ENCODE assay signal across 8 cellular contexts in genomic region chr22:30287626-30288413, GRCh38. TPM values are rescaled to one million over a fixed set of nuclear protein-coding genes. Genes with fewer than 3 reads are reported as not detected.
DNase-seq lines count a peak whose midpoint lies in the region; ATAC-seq, FAIRE-seq and TF ChIP-seq lines count a peak whose summit lies in the region.

No MANE protein-coding gene starts in this region.

- peak overlapping the region; percentile 87 for H3K4me3 Mint-ChIP-seq in astrocyte (ENCODE audit: unreplicated experiment)

- no peaks in the 10 kb centered on the region for H3K9me2 ChIP-seq in MM.1S (replicated peaks; ENCODE audit: insufficient read depth, low read length)

- peaks cover 14% of the 10 kb centered on the region for H3K36me3 Mint-ChIP-seq in astrocyte (ENCODE audit: low read depth, unreplicated experiment)

- H4K20me1 ChIP-seq in MM.1S (ENCODE audit: insufficient read depth, low read length) (no peaks in the 10 kb centered on the region), astrocyte (ENCODE audit: insufficient read depth, low read length) (peaks cover 18% of the 10 kb centered on the region)

- TF ChIP-seq CTCF in MM.1S (IDR thresholded peaks at IDR 0.05; ENCODE audit: low read length) = peak; percentile 90
- TF ChIP-seq CTCF in astrocyte (IDR thresholded peaks at IDR 0.05; ENCODE audit: insufficient read depth, low read depth, low read length) = peak; percentile 75
- peak; percentile 71 for TF ChIP-seq CTCF in psoas muscle (IDR thresholded peaks at IDR 0.05)
- TF ChIP-seq CTCF in upper lobe of right lung (IDR thresholded peaks at IDR 0.05) = peak; percentile 73

- H3K4me3 ChIP-seq in MM.1S (ENCODE audit: low read length) (no peak overlapping the region), astrocyte (ENCODE audit: insufficient read depth, low read depth, low read length) (peak overlapping the region; percentile 68), right cardiac atrium (ENCODE audit: low read length) (peak overlapping the region; percentile 75), psoas muscle (peak overlapping the region; percentile 94), upper lobe of right lung (peak overlapping the region; percentile 97)

- ATAC-seq in right cardiac atrium = peak; percentile 72 to 77
- ATAC-seq in psoas muscle = peak; percentile 27 to 45 (median 34)
- ATAC-seq in upper lobe of right lung = peak; percentile 73
- no peak for ATAC-seq in HG03565 (IDR thresholded peaks at IDR 0.05; ENCODE audit: unreplicated experiment)

- no peak overlapping the region for H3K9ac ChIP-seq in MM.1S (ENCODE audit: low read length)
- H3K9ac ChIP-seq in astrocyte (ENCODE audit: low read length) = peak overlapping the region; percentile 89

- H2AFZ ChIP-seq in MM.1S (ENCODE audit: low read length) = peak overlapping the region; percentile 7; the same call in 1 of the 2 replicates
- no peak overlapping the region for H2AFZ ChIP-seq in astrocyte (ENCODE audit: low read depth, low read length)

- H3K27me3 ChIP-seq in MM.1S (replicated peaks; ENCODE audit: insufficient read depth, low read length) (no peaks in the 10 kb centered on the region), astrocyte (ENCODE audit: insufficient read depth, low read length) (no peaks in the 10 kb centered on the region), right cardiac atrium (ENCODE audit: control insufficient read depth, insufficient read depth) (no peaks in the 10 kb centered on the region), psoas muscle (ENCODE audit: insufficient read depth in 3 of 3, low read length in 2 of 3) (no peaks in the 10 kb centered on the region), upper lobe of right lung (no peaks in the 10 kb centered on the region)

- H3K27ac Mint-ChIP-seq in astrocyte (ENCODE audit: unreplicated experiment) = peak overlapping the region; percentile 89

- H3K4me1 ChIP-seq in MM.1S (ENCODE audit: low read length) = peaks cover 17% of the 10 kb centered on the region; the same call in 1 of the 2 replicates
- peaks cover 33% of the 10 kb centered on the region for H3K4me1 ChIP-seq in astrocyte (ENCODE audit: insufficient read depth, low read length)
- H3K4me1 ChIP-seq in right cardiac atrium (ENCODE audit: control insufficient read depth, insufficient read depth, low read length) = peaks cover 14% of the 10 kb centered on the region
- peaks cover 22% of the 10 kb centered on the region for H3K4me1 ChIP-seq in psoas muscle
- H3K4me1 ChIP-seq in upper lobe of right lung = peaks cover 36% of the 10 kb centered on the region

- DNase-seq in GF-D8 (lab: John Stamatoyannopoulos, UW) (peak; percentile 73), MM.1S (peak; percentile 72), T-helper 22 cell (ENCODE audit: low read depth) (peak; percentile 64), astrocyte (ENCODE audit: low read depth) (peak; percentile 82), right cardiac atrium (peak; percentile 90 to 96 (median 96)), psoas muscle (peak; percentile 83 to 90), upper lobe of right lung (peak; percentile 92)

- WGBS in right cardiac atrium = 15% methylated on average over 5 of the region's 5 CpGs
- 8 to 9% (median 8%) methylated on average over 5 of the region's 5 CpGs for WGBS in psoas muscle, 3 donors

- H3K36me3 ChIP-seq in MM.1S (replicated peaks; ENCODE audit: insufficient read depth, low read length) (no peaks in the 10 kb centered on the region), astrocyte (ENCODE audit: insufficient read depth, low read length) (peaks cover 4% of the 10 kb centered on the region), psoas muscle (ENCODE audit: insufficient read depth in 1 of 2, low read depth in 1 of 2) (peaks cover 0 to 6% of the 10 kb centered on the region in 2 donors), upper lobe of right lung (peaks cover 22% of the 10 kb centered on the region)

- H3K79me2 ChIP-seq in MM.1S (ENCODE audit: low read length) (no peaks in the 10 kb centered on the region), astrocyte (ENCODE audit: insufficient read depth, low read length) (peaks cover 3% of the 10 kb centered on the region)

- peaks cover 4% of the 10 kb centered on the region for H3K4me1 Mint-ChIP-seq in astrocyte (ENCODE audit: low read depth, unreplicated experiment)

- H3K9me3 Mint-ChIP-seq in astrocyte (ENCODE audit: unreplicated experiment) = no peaks in the 10 kb centered on the region

- intact Hi-C loops in right cardiac atrium (cut with DNase I) (loop anchor here (5.0 kb wide), 3 partner anchors 39 to 99 kb away; partner anchors contain the start of genes RNF215 (in 3 of the 4), CCDC157 (in 1 of the 4), SF3A1 (in 1 of the 4) and TBC1D10A (in 1 of the 4)), psoas muscle (cut with DNase I) (loop anchor here (1.0 to 2.0 kb wide), 5 partner anchors 25 to 179 kb away; partner anchors contain the start of genes RNF215 (in 2 of the 2) and SF3A1 (in 1 of the 2)), upper lobe of right lung (cut with DNase I) (loop anchor here (5.0 kb wide), 1 partner anchor 99 kb away; the partner anchor contains the start of gene RNF215)

- no peaks in the 10 kb centered on the region for H3K9me3 ChIP-seq in MM.1S (replicated peaks; ENCODE audit: insufficient read depth, low read length)
- H3K9me3 ChIP-seq in astrocyte (ENCODE audit: insufficient read depth, low read depth, low read length) = no peaks in the 10 kb centered on the region
- H3K9me3 ChIP-seq in right cardiac atrium (ENCODE audit: control insufficient read depth, low read length) = no peaks in the 10 kb centered on the region
- H3K9me3 ChIP-seq in psoas muscle = no peaks in the 10 kb centered on the region
- no peaks in the 10 kb centered on the region for H3K9me3 ChIP-seq in upper lobe of right lung

- no peaks in the 10 kb centered on the region for H3K27me3 Mint-ChIP-seq in astrocyte (ENCODE audit: low read depth, unreplicated experiment)

- H3K27ac ChIP-seq in MM.1S (ENCODE audit: low read length) (no peak overlapping the region), astrocyte (ENCODE audit: low read depth, low read length) (peak overlapping the region; percentile 54), right cardiac atrium (ENCODE audit: low read length) (peak overlapping the region; percentile 81), psoas muscle (peak overlapping the region; percentile 46), upper lobe of right lung (peak overlapping the region; percentile 92)

- no peak for FAIRE-seq in astrocyte (lab: Jason Lieb, UNC)

- peaks cover 20% of the 10 kb centered on the region for H3F3A ChIP-seq in MM.1S (ENCODE audit: insufficient read depth, low read length)

- H3K4me2 ChIP-seq in MM.1S (ENCODE audit: low read depth, low read length) (peak overlapping the region; percentile 90; the same call in 1 of the 2 replicates), astrocyte (ENCODE audit: low read length) (peak overlapping the region; percentile 98)

RNA-seq across cellular contexts. Expression of gene CASTOR1, which starts 1.5 kb away (rescaled TPM):
- total RNA-seq in astrocyte = 15.2 and 16.2 TPM in 2 replicates
- total RNA-seq in right cardiac atrium = 1 to 10 TPM; 7.0 to 9.0 (median 7.4) TPM
- polyA plus RNA-seq in right cardiac atrium = 6.4 TPM
- total RNA-seq in psoas muscle = 1 to 10 TPM in 3 of 4 donors, under 1 TPM in 1; 0.44 to 4.8 (median 2.2) TPM
- polyA plus RNA-seq in psoas muscle = 1 to 10 TPM; 1.9 to 5.1 (median 2.9) TPM
- total RNA-seq in upper lobe of right lung = 15.9 TPM

RNA-seq across cellular contexts. Expression of gene OSM, which starts 21.2 kb away (rescaled TPM):
- not detected in 2 replicates for total RNA-seq in astrocyte
- total RNA-seq in right cardiac atrium = 1 to 10 TPM in 1 of 4 donors, under 1 TPM in 3; 0.17 to 1.5 (median 0.26) TPM
- 0.81 TPM for polyA plus RNA-seq in right cardiac atrium
- under 1 TPM in 2 of 4 donors, not detected in 2; 0.38 to 0.39 TPM for total RNA-seq in psoas muscle
- polyA plus RNA-seq in psoas muscle = under 1 TPM in 2 of 3 donors, not detected in 1; 0.08 TPM
- 1.6 TPM for total RNA-seq in upper lobe of right lung

RNA-seq across cellular contexts. Expression of gene TBC1D10A, which starts 38.9 kb away (rescaled TPM):
- total RNA-seq in astrocyte (32.7 and 33.3 TPM in 2 replicates), right cardiac atrium (1 to 10 TPM; 5.6 to 9.1 (median 8.5) TPM), psoas muscle (1 to 10 TPM; 2.9 to 4.8 (median 3.3) TPM), upper lobe of right lung (29.6 TPM)
- polyA plus RNA-seq in right cardiac atrium (5.4 TPM), psoas muscle (1 to 10 TPM; 2.2 to 4.2 (median 2.9) TPM)

RNA-seq across cellular contexts. Expression of gene LIF, which starts 41.3 kb away (rescaled TPM):
- 63.3 and 100 TPM in 2 replicates for total RNA-seq in astrocyte
- 1 to 10 TPM in 1 of 4 donors, under 1 TPM in 3; 0.09 to 3.7 (median 0.43) TPM for total RNA-seq in right cardiac atrium
- 0.54 TPM for polyA plus RNA-seq in right cardiac atrium
- under 1 TPM in 3 of 4 donors, not detected in 1; 0.27 to 0.54 (median 0.38) TPM for total RNA-seq in psoas muscle
- polyA plus RNA-seq in psoas muscle = 10 to 100 TPM in 1 of 3 donors, under 1 TPM in 2; 0.10 to 21.4 (median 0.14) TPM
- total RNA-seq in upper lobe of right lung = 6.9 TPM
